In the genomic region with DNA sequence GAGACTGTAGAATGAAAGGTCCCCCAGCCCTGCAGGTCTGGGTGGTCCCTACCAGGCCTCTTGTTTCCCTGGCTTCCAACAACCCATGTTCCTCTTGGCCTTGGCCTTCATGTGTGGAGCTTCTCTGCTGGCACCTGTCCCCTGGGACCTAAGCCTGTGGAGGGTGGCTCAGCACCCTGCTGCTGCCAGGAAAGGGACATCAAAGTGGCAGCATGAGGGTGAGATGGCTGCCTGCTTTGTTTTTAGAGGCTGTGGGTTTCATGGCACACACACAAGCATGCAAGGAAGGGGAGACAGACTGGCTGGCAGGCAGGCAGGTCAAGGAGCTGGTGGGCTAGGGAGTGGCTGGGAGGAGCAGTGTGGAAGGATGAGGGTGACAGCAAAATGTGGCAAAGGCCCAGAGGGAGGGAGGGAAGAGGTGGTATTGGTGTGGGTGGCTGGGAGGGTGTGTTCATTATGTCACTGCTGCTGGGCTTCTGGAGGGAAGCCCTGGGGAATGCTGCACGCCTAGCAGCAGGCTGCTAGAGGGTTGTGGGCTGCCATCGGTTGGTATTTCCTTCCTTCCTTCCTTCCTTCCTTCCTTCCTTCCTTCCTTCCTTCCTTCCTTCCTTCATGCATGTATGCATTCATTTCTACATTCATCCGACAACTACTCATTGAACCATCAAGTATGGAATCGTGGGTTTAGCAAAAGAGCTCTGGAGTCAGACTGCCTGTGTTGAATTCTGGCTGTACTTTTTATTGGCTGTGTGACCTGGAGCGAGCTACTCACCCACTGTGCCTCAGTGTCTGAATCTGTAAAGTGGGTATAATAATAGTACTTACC, we compare ENCODE assay signal across 30 cellular contexts.
"Had no signal": no experiment of that assay in that cellular context is flagged by ENCODE, and none has a peak within 500 bp of the region (broad histone marks: within the 10 kb centered on the region; RNA-seq: fewer than 3 reads in every experiment).

No MANE protein-coding gene starts in this region.

- H3K27ac Mint-ChIP-seq: mesothelial cell of epicardium; naive B cell; stimulated activated effector memory CD8-positive, alpha-beta T cell treated with anti-CD3 and anti-CD28 coated beads, Interleukin-12 subunit alpha, Interleukin-12 subunit beta, amount 100 ng/mL, for 72 hours had no signal

- H3K9ac ChIP-seq: neural progenitor cell, parathyroid adenoma had no signal

- H3K36me3 ChIP-seq: esophagus squamous epithelium, heart right ventricle, left lung, neural progenitor cell, prostate gland, right atrium auricular region, stomach, thyroid gland, vagina had no signal

- ATAC-seq: heart right ventricle; left cardiac atrium; left lung; mucosa of descending colon; sciatic nerve; stimulated activated effector memory CD8-positive, alpha-beta T cell treated with anti-CD3 and anti-CD28 coated beads, Interleukin-12 subunit alpha, Interleukin-12 subunit beta, amount 100 ng/mL, for 72 hours had no signal

- H3K4me2 ChIP-seq: neural progenitor cell had no signal

- H2AFZ ChIP-seq: neural progenitor cell, parathyroid adenoma had no signal

- DNase-seq: dermis blood vessel endothelial cell; effector memory CD4-positive, alpha-beta T cell; erythroblast; esophagus squamous epithelium; foreskin melanocyte; glutamatergic neuron; heart right ventricle; hippocampal formation; left cardiac atrium; left lung; mesenchymal stem cell; mucosa of descending colon; naive B cell; stimulated activated CD4-positive, alpha-beta T cell treated with anti-CD3 and anti-CD28 coated beads, Interleukin-2, amount 100 ng/mL, for 24 hours; stimulated activated CD4-positive, alpha-beta T cell treated with anti-CD3 and anti-CD28 coated beads, Interleukin-4, amount 100 ng/mL, for 24 hours; stimulated activated naive CD4-positive, alpha-beta T cell treated with Interleukin-2 at 50 U/mL for 16 hours; stomach; thyroid gland; trophoblast cell had no signal

- H3K4me1 ChIP-seq: esophagus squamous epithelium, heart right ventricle, left lung, neural progenitor cell, prostate gland, right atrium auricular region, vagina had no signal

- H3K79me2 ChIP-seq: parathyroid adenoma had no signal

- H3K4me3 ChIP-seq: esophagus squamous epithelium, heart right ventricle, left lung, mucosa of descending colon, neural progenitor cell, prostate gland, right atrium auricular region, stomach, thyroid gland, vagina had no signal

- H3K27me3 ChIP-seq: esophagus squamous epithelium, left lung, neural progenitor cell, right atrium auricular region, thyroid gland, vagina had no signal

- H3K9me3 ChIP-seq: esophagus squamous epithelium, heart right ventricle, left lung, mucosa of descending colon, prostate gland, right atrium auricular region, stomach, thyroid gland, vagina had no signal

- H3K9me3 Mint-ChIP-seq: mesothelial cell of epicardium; stimulated activated effector memory CD8-positive, alpha-beta T cell treated with anti-CD3 and anti-CD28 coated beads, Interleukin-12 subunit alpha, Interleukin-12 subunit beta, amount 100 ng/mL, for 72 hours had no signal

- H3K4me1 Mint-ChIP-seq: stimulated activated effector memory CD8-positive, alpha-beta T cell treated with anti-CD3 and anti-CD28 coated beads, Interleukin-12 subunit alpha, Interleukin-12 subunit beta, amount 100 ng/mL, for 72 hours had no signal

- H3K4me3 Mint-ChIP-seq: mesothelial cell of epicardium; naive B cell; nephron; neural progenitor cell; stimulated activated effector memory CD8-positive, alpha-beta T cell treated with anti-CD3 and anti-CD28 coated beads, Interleukin-12 subunit alpha, Interleukin-12 subunit beta, amount 100 ng/mL, for 72 hours had no signal

- H3K36me3 Mint-ChIP-seq: mesothelial cell of epicardium; naive B cell; neural progenitor cell; stimulated activated effector memory CD8-positive, alpha-beta T cell treated with anti-CD3 and anti-CD28 coated beads, Interleukin-12 subunit alpha, Interleukin-12 subunit beta, amount 100 ng/mL, for 72 hours had no signal

- FAIRE-seq: endometrium, islet of Langerhans had no signal

- H3K27ac ChIP-seq: esophagus squamous epithelium, heart right ventricle, left lung, neural progenitor cell, parathyroid adenoma, prostate gland, right atrium auricular region, stomach, thyroid gland, vagina had no signal
